Comparison of ENCODE assay signal across 10 cellular contexts in genomic region chr1:77831976-77832695, GRCh38. TPM values are rescaled to one million over a fixed set of nuclear protein-coding genes. Genes with fewer than 3 reads are reported as not detected.
A peak's percentile ranks its signal among the peaks of the same experiment; 100 is the strongest.
DNase-seq lines count a peak whose midpoint lies in the region; ATAC-seq and TF ChIP-seq lines count a peak whose summit lies in the region.
"Had no signal": no experiment of that assay in that cellular context is flagged by ENCODE, and none has a peak within 500 bp of the region (broad histone marks: within the 10 kb centered on the region; RNA-seq: fewer than 3 reads in every experiment).

No MANE protein-coding gene starts in this region.

- peak overlapping the region; percentile 83 for H3K4me2 ChIP-seq in osteoblast (ENCODE audit: insufficient read depth, low read length)

- H3K4me1 ChIP-seq in osteoblast (ENCODE audit: insufficient read depth, low read length), result peaks cover 53% of the 10 kb centered on the region

- H3K36me3 ChIP-seq in osteoblast (ENCODE audit: insufficient read depth, low read length) (no peaks in the 10 kb centered on the region), MG63 (peaks cover 2% of the 10 kb centered on the region; the same call in 1 of the 2 replicates)

- in situ Hi-C loops in SK-MEL-5 (cut with HindIII; ENCODE audit: low pct_unique_long_range_greater_than_20kb, low sequenced_read_pairs), result no loop called here

- DNase-seq in AG10803 (ENCODE audit: low read depth) (peak; percentile 69), SK-MEL-5 (ENCODE audit: low read depth, low spot score) (peak; percentile 13), fibroblast of pulmonary artery (ENCODE audit: low read depth) (peak; percentile 87), osteoblast (ENCODE audit: insufficient read length, low spot score, missing footprints) (peak; percentile 61), AML-193 (lab: John Stamatoyannopoulos, UW) (no peak), epidermal melanocyte (ENCODE audit: insufficient read length, low spot score) (no peak), MG63 (no peak)
- DNase-seq: activated CD4-positive, alpha-beta T cell treated with anti-CD3 and anti-CD28 coated beads for 1 hour; CD8-positive, alpha-beta memory T cell had no signal

- H3K27ac ChIP-seq in osteoblast (ENCODE audit: low read depth, low read length), result peak overlapping the region; percentile 98

- H4K20me1 ChIP-seq in osteoblast (ENCODE audit: insufficient read depth, low read length), result no peaks in the 10 kb centered on the region

- no peak for ATAC-seq in GM21515 (IDR thresholded peaks at IDR 0.05; ENCODE audit: unreplicated experiment)

- H3K9me3 ChIP-seq in osteoblast (ENCODE audit: low read depth, low read length) (no peaks in the 10 kb centered on the region), MG63 (no peaks in the 10 kb centered on the region)

- H3K79me2 ChIP-seq in osteoblast (ENCODE audit: insufficient read depth, low read length), result no peaks in the 10 kb centered on the region

- H3K27me3 ChIP-seq in osteoblast (ENCODE audit: insufficient read depth, low read length), result no peaks in the 10 kb centered on the region
- no peaks in the 10 kb centered on the region for H3K27me3 ChIP-seq in MG63

- H2AFZ ChIP-seq in osteoblast (ENCODE audit: low read length), result no peak overlapping the region

- H3K4me3 ChIP-seq in AG10803 (ENCODE audit: low read length) (no peak overlapping the region), fibroblast of pulmonary artery (replicated peaks; ENCODE audit: low read depth, low read length) (peak overlapping the region; percentile 8), osteoblast (ENCODE audit: insufficient read depth, low read length) (peak overlapping the region; percentile 34), MG63 (no peak overlapping the region)

- TF ChIP-seq CTCF in AG10803 (conservative IDR thresholded peaks at IDR 0.05; ENCODE audit: low read length), result no peak
- TF ChIP-seq CTCF in fibroblast of pulmonary artery (IDR thresholded peaks at IDR 0.05; ENCODE audit: low read length, missing control alignments), result no peak
- no peak for TF ChIP-seq CTCF in osteoblast (IDR thresholded peaks at IDR 0.05; ENCODE audit: extremely low read depth, low read depth, low read length)

RNA-seq across cellular contexts. Expression of gene MIGA1, which starts 52.7 kb away (rescaled TPM):
- total RNA-seq in SK-MEL-5 (2014; rRNA removed; shearing (Covaris generic)), result 14.4 and 16.4 TPM in 2 replicates
- polyA plus RNA-seq in SK-MEL-5 (2015; cell fraction: cytosol; rRNA removed), result 12.0 and 16.4 TPM in 2 replicates
- polyA plus RNA-seq in SK-MEL-5 (2015; cell fraction: nucleus; rRNA removed), result 6.1 and 7.2 TPM in 2 replicates
- 13.8 and 15.9 TPM in 2 replicates for total RNA-seq in osteoblast
- total RNA-seq in MG63 (2014; rRNA removed; shearing (Covaris generic); ENCODE audit: low replicate concordance), result 2.7 and 3.5 TPM in 2 replicates

RNA-seq across cellular contexts. Expression of gene NEXN, which starts 56.3 kb away (rescaled TPM):
- 0.45 and 1.4 TPM in 2 replicates for total RNA-seq in SK-MEL-5 (2014; rRNA removed; shearing (Covaris generic))
- polyA plus RNA-seq in SK-MEL-5 (2015; cell fraction: cytosol; rRNA removed), result 0.24 and 1.4 TPM in 2 replicates
- 0.27 and 0.96 TPM in 2 replicates for polyA plus RNA-seq in SK-MEL-5 (2015; cell fraction: nucleus; rRNA removed)
- total RNA-seq in osteoblast, result 6.9 and 7.7 TPM in 2 replicates
- total RNA-seq in MG63 (2014; rRNA removed; shearing (Covaris generic); ENCODE audit: low replicate concordance), result 2.4 and 3.3 TPM in 2 replicates

Comparison
In these comparisons a context has a peak if more than half of its experiments do, and no peak if none do; other contexts are left out.
1. DNase-seq: peak in AG10803 (single experiment), SK-MEL-5 (single experiment), fibroblast of pulmonary artery (single experiment) and osteoblast (single experiment); none in AML-193 (0 of 2), epidermal melanocyte (single experiment) and MG63 (single experiment).
2. H3K4me3 ChIP-seq: peak in fibroblast of pulmonary artery (single experiment) and osteoblast (single experiment); none in AG10803 (single experiment) and MG63 (single experiment).